Comparison of ENCODE assay signal across 28 cellular contexts in the genomic region with DNA sequence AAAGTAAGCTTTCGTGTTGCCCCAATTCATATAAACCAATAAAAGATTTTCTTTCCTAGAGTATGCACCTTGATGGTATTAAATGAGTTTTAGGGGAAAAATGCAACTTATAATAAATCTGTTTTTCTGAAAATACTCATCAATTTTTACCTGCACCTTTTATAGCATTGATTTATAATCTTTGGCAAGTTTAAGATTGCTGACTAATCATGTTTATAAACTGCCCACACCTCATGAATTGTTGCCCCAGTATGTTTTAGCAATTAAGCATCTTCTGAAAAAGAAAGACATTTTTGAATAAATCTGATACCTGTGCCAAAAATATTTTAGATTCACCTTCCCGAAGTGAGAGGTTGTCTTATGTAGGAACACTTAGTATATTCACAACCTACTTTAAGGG.
"Had no signal": no experiment of that assay in that cellular context is flagged by ENCODE, and none has a peak within 500 bp of the region (broad histone marks: within the 10 kb centered on the region; RNA-seq: fewer than 3 reads in every experiment).

No MANE protein-coding gene starts in this region.

- H3K9me3 ChIP-seq: colonic mucosa, esophagus squamous epithelium, gastrocnemius medialis, lower lobe of right lung had no signal

- ATAC-seq: effector memory CD8-positive, alpha-beta T cell; esophagus mucosa; gastrocnemius medialis; heart right ventricle; left cardiac atrium; left lung; left ventricle myocardium superior; lower lobe of right lung; mucosa of descending colon had no signal

- DNase-seq: colonic mucosa; cortex of kidney; effector CD8-positive, alpha-beta T cell; effector memory CD8-positive, alpha-beta T cell; endodermal cell; erythroblast; esophagus squamous epithelium; foreskin fibroblast; foreskin melanocyte; gastrocnemius medialis; glutamatergic neuron; head of caudate nucleus; heart right ventricle; hippocampal formation; left cardiac atrium; left lung; left ventricle myocardium superior; lower lobe of right lung; mesenchymal stem cell; mucosa of descending colon; naive B cell had no signal

- H3K9me3 Mint-ChIP-seq: dendritic cell treated with granulocyte-macrophage colony-stimulating factor and Interleukin-4, amounts not matched to agents 40 ng/mL and 50 ng/mL, for 4 days had no signal

- H3K4me1 ChIP-seq: colonic mucosa, esophagus squamous epithelium, gastrocnemius medialis, heart right ventricle, left lung, lower lobe of right lung had no signal

- H3K27ac Mint-ChIP-seq: dendritic cell treated with granulocyte-macrophage colony-stimulating factor and Interleukin-4, amounts not matched to agents 40 ng/mL and 50 ng/mL, for 4 days; effector memory CD8-positive, alpha-beta T cell; endodermal cell; mesothelial cell of epicardium; naive B cell had no signal

- H3K4me3 Mint-ChIP-seq: dendritic cell treated with granulocyte-macrophage colony-stimulating factor and Interleukin-4, amounts not matched to agents 40 ng/mL and 50 ng/mL, for 4 days; effector memory CD8-positive, alpha-beta T cell; endodermal cell; mesothelial cell of epicardium; naive B cell had no signal

- FAIRE-seq: endometrium, islet of Langerhans, keratinocyte had no signal

- H3K4me3 ChIP-seq: colonic mucosa, esophagus squamous epithelium, gastrocnemius medialis, heart right ventricle, left lung, lower lobe of right lung, mucosa of descending colon had no signal

- H3K27me3 Mint-ChIP-seq: dendritic cell treated with granulocyte-macrophage colony-stimulating factor and Interleukin-4, amounts not matched to agents 40 ng/mL and 50 ng/mL, for 4 days; effector memory CD8-positive, alpha-beta T cell; naive B cell had no signal

- H3K4me1 Mint-ChIP-seq: endodermal cell, naive B cell had no signal

- H3K27me3 ChIP-seq: colonic mucosa, esophagus squamous epithelium, gastrocnemius medialis, heart right ventricle, left lung had no signal

- H3K36me3 ChIP-seq: colonic mucosa, esophagus squamous epithelium, gastrocnemius medialis, left lung, lower lobe of right lung had no signal

- H3K27ac ChIP-seq: colonic mucosa, epithelial cell of prostate, esophagus squamous epithelium, gastrocnemius medialis, heart right ventricle, left lung, lower lobe of right lung had no signal
